In the genomic region with DNA sequence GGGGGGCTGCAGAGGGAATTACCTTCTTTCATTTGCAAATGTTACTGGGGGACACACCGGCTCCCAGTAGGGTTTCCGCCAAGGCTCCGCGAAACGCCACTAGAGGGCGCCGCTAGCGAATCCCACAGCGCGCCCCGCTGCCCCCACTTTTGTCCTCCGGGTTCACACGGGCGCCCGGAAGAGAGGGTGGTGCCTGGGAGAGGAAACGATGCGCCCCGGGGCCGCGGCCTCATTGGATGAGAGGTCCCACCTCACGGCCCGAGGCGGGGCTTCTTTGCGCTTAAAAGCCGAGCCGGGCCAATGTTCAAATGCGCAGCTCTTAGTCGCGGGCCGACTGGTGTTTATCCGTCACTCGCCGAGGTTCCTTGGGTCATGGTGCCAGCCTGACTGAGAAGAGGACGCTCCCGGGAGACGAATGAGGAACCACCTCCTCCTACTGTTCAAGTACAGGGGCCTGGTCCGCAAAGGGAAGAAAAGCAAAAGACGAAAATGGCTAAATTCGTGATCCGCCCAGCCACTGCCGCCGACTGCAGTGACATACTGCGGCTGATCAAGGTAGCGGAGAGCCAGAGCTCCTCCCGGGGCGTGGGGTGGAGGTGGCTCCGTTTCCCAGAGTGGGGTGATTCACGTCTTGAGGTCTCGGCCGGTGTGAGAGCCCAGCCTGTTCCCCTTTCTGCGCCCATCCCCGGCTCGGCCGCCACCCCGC, we compare ENCODE assay signal across 8 cellular contexts. TPM values are rescaled to one million over a fixed set of nuclear protein-coding genes. Genes with fewer than 3 reads are reported as not detected.
DNase-seq lines count a peak whose midpoint lies in the region; ATAC-seq and TF ChIP-seq lines count a peak whose summit lies in the region.

A gene (plus strand): TSS at position 311 of the 706 bp plus-strand sequence. CDS start 179 bp downstream, at position 490.

- H3K27me3 Mint-ChIP-seq in activated T-cell treated with anti-CD3 and anti-CD28 coated beads, Interleukin-2, amount 50 U/mL, for 24 hours: no peaks in the 10 kb centered on the region

- H3K9me3 Mint-ChIP-seq in activated T-cell treated with anti-CD3 and anti-CD28 coated beads, Interleukin-2, amount 50 U/mL, for 24 hours: no peaks in the 10 kb centered on the region

- H3K9ac ChIP-seq in mucosa of stomach (ENCODE audit: low read length): peak within 1 kb of the TSS; percentile 95

- DNase-seq in DMS79 treated with DMSO at 0.1 percent for 48 hours (lab: John Stamatoyannopoulos, UW): peak; percentile 63
- DNase-seq in KG1 (lab: John Stamatoyannopoulos, UW): peak; percentile 74
- peak; percentile 90 for DNase-seq in activated T-cell treated with anti-CD3 and anti-CD28 coated beads, Interleukin-2, amount 50 U/mL, for 24 hours
- peak; percentile 95 to 96 for DNase-seq in erythroblast (lab: John Stamatoyannopoulos, UW)
- peak; percentile 80 for DNase-seq in stimulated activated CD8-positive, alpha-beta memory T cell treated with anti-CD3 and anti-CD28 coated beads, Interleukin-7, amount 100 ng/mL, for 24 hours (ENCODE audit: low read depth)

- peak; percentile 99 for TF ChIP-seq POLR2A in erythroblast (IDR thresholded peaks at IDR 0.05; ENCODE audit: low read length)

- peaks cover 45% of the 10 kb centered on the region for H3K4me1 Mint-ChIP-seq in activated T-cell treated with anti-CD3 and anti-CD28 coated beads, Interleukin-2, amount 50 U/mL, for 24 hours (ENCODE audit: low read depth)

- peak within 1 kb of the TSS; percentile 53 for H3K4me3 ChIP-seq in mucosa of stomach (ENCODE audit: low read length)

- H3K4me1 ChIP-seq in mucosa of stomach (ENCODE audit: control insufficient read depth, insufficient read depth, low read length): no peaks in the 10 kb centered on the region

- no peaks in the 10 kb centered on the region for H3K27me3 ChIP-seq in mucosa of stomach (ENCODE audit: control insufficient read depth, insufficient read depth, low read length)

- peak; percentile 88 for ATAC-seq in GM21723 (IDR thresholded peaks at IDR 0.05; ENCODE audit: unreplicated experiment)

- no peaks in the 10 kb centered on the region for H3K9me3 ChIP-seq in mucosa of stomach (ENCODE audit: control insufficient read depth, low read length)

- no peaks in the 10 kb centered on the region for H3K36me3 ChIP-seq in mucosa of stomach (ENCODE audit: control insufficient read depth, insufficient read depth, low read length)

- peak within 1 kb of the TSS; percentile 98 for H3K27ac Mint-ChIP-seq in activated T-cell treated with anti-CD3 and anti-CD28 coated beads, Interleukin-2, amount 50 U/mL, for 24 hours

- H3K36me3 Mint-ChIP-seq in activated T-cell treated with anti-CD3 and anti-CD28 coated beads, Interleukin-2, amount 50 U/mL, for 24 hours (ENCODE audit: low read depth): peaks cover 35% of the 10 kb centered on the region

- H3K4me3 Mint-ChIP-seq in activated T-cell treated with anti-CD3 and anti-CD28 coated beads, Interleukin-2, amount 50 U/mL, for 24 hours: peak within 1 kb of the TSS; percentile 89

TF ChIP-seq in PFSK-1, 5 proteins besides CTCF, POLR2A, EP300 and RAD21:
- TF ChIP-seq FOXP2 (optimal IDR thresholded peaks at IDR 0.05; ENCODE audit: borderline replicate concordance, extremely low read depth, extremely low read length, insufficient read depth): no peak
- TF ChIP-seq POLR2AphosphoS5 (IDR thresholded peaks at IDR 0.05; ENCODE audit: low read depth, low read length): peak; percentile 88
- TF ChIP-seq, protein P1, sequence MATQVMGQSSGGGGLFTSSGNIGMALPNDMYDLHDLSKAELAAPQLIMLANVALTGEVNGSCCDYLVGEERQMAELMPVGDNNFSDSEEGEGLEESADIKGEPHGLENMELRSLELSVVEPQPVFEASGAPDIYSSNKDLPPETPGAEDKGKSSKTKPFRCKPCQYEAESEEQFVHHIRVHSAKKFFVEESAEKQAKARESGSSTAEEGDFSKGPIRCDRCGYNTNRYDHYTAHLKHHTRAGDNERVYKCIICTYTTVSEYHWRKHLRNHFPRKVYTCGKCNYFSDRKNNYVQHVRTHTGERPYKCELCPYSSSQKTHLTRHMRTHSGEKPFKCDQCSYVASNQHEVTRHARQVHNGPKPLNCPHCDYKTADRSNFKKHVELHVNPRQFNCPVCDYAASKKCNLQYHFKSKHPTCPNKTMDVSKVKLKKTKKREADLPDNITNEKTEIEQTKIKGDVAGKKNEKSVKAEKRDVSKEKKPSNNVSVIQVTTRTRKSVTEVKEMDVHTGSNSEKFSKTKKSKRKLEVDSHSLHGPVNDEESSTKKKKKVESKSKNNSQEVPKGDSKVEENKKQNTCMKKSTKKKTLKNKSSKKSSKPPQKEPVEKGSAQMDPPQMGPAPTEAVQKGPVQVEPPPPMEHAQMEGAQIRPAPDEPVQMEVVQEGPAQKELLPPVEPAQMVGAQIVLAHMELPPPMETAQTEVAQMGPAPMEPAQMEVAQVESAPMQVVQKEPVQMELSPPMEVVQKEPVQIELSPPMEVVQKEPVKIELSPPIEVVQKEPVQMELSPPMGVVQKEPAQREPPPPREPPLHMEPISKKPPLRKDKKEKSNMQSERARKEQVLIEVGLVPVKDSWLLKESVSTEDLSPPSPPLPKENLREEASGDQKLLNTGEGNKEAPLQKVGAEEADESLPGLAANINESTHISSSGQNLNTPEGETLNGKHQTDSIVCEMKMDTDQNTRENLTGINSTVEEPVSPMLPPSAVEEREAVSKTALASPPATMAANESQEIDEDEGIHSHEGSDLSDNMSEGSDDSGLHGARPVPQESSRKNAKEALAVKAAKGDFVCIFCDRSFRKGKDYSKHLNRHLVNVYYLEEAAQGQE (IDR thresholded peaks at IDR 0.05; ENCODE audit: insufficient read depth in 1 of 2, low read depth in 2 of 2, low read length in 2 of 2): no peak
- 0 out of 2 replicates have a peak, but pooled peaks have one; percentile 74 for TF ChIP-seq TAF1 (IDR thresholded peaks at IDR 0.05; ENCODE audit: borderline replicate concordance, insufficient read depth, low read length)

RNA-seq across cellular contexts. Expression of the gene that starts here (rescaled TPM):
- 11.8 TPM for polyA plus RNA-seq in PFSK-1 (2012; ENCODE audit: insufficient read length, low read depth)

Comparison
In these comparisons a context has a peak if more than half of its experiments do, and no peak if none do; other contexts are left out.
1. Peak in every context shown above with its lines: DNase-seq, ATAC-seq and H3K4me3 ChIP-seq.